Comparison of ENCODE assay signal across 29 cellular contexts in the genomic region with DNA sequence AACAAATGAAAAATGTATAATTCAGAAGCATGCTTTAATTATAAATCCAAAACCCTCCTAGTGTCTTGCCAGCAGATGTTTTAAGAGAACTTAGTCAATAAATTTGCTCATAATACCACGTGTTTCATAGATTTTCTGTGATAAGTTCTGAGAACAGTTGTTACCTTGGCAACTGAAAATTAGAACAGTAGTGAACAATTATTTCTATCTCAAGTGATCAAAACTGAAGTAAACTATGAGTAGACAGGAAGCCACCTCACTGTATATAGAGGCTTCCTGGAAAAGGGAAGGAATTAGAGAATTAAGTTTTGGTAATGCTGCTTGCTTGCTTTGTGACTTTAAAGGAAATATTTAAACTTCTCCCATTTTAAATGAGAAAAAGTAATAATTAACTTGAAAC.
"Had no signal": no experiment of that assay in that cellular context is flagged by ENCODE, and none has a peak within 500 bp of the region (broad histone marks: within the 10 kb centered on the region; RNA-seq: fewer than 3 reads in every experiment).

No MANE protein-coding gene starts in this region.

- DNase-seq: activated CD4-positive, alpha-beta T cell treated with anti-CD3 and anti-CD28 coated beads, Interleukin-2, amount 10 ng/mL, durations not matched to agents 24 days and 14 days; activated CD4-positive, alpha-beta T cell treated with anti-CD3 and anti-CD28 coated beads, Interleukin-2, amount 50 U/mL, for 4 hours; activated CD8-positive, alpha-beta T cell treated with anti-CD3 and anti-CD28 coated beads for 36 hours; activated effector memory CD4-positive, alpha-beta T cell treated with anti-CD3 and anti-CD28 coated beads, Interleukin-2, amount 50 U/mL, for 16 hours; activated naive CD4-positive, alpha-beta T cell treated with Interleukin-2 at 50 U/mL for 16 hours; activated naive CD8-positive, alpha-beta T cell treated with anti-CD3 and anti-CD28 coated beads, Interleukin-2, amount 10 ng/mL, durations not matched to agents 7 days and 5 days; activated T-cell treated with anti-CD3 and anti-CD28 coated beads, Interleukin-2, amount 50 U/mL, for 1 hour; activated T-cell treated with anti-CD3 and anti-CD28 coated beads, Interleukin-2, amount 50 U/mL, for 72 hours; adrenal gland; body of pancreas; NCI-H1105; NCI-H1417 treated with DMSO at 0.1 percent for 48 hours; NCI-H187 treated with DMSO at 0.1 percent for 48 hours; NCI-H2081; NCI-H2171 treated with DMSO at 0.1 percent for 48 hours; NCI-H2227 treated with DMSO at 0.1 percent for 48 hours; NCI-H446; NCI-H510A treated with DMSO at 0.1 percent for 48 hours; NCI-H526 treated with DMSO at 0.1 percent for 48 hours; NK-92 treated with Interleukin-12 subunit alpha and Interleukin-12 subunit beta, amount 100 ng/mL, for 24 hours; OCI-M1; SHP77; SJCRH30; T-cell; T-helper 9 cell had no signal

- H3K4me1 ChIP-seq: adrenal gland, body of pancreas, breast epithelium, SJCRH30 had no signal

- H3K4me3 ChIP-seq: adrenal gland, body of pancreas, breast epithelium, SJCRH30, SK-N-MC had no signal

- H3K27ac ChIP-seq: adrenal gland, body of pancreas, breast epithelium, SJCRH30, SK-N-MC had no signal

- ATAC-seq: activated CD8-positive, alpha-beta T cell treated with anti-CD3 and anti-CD28 coated beads for 36 hours; activated T-cell treated with anti-CD3 and anti-CD28 coated beads, Interleukin-2, amount 50 U/mL, for 72 hours; activated T-helper 17 cell treated with anti-CD3 and anti-CD28 coated beads, Interleukin-2, amount 50 U/mL, for 72 hours; body of pancreas; Panc1; T-cell had no signal

- H3K36me3 ChIP-seq: adrenal gland, breast epithelium, SJCRH30 had no signal

- H3K9me3 ChIP-seq: adrenal gland, body of pancreas, breast epithelium, SJCRH30 had no signal

- H3K27me3 ChIP-seq: adrenal gland, body of pancreas, breast epithelium, SJCRH30 had no signal
